ENCODE assay signal across 13 cellular contexts in the genomic region with DNA sequence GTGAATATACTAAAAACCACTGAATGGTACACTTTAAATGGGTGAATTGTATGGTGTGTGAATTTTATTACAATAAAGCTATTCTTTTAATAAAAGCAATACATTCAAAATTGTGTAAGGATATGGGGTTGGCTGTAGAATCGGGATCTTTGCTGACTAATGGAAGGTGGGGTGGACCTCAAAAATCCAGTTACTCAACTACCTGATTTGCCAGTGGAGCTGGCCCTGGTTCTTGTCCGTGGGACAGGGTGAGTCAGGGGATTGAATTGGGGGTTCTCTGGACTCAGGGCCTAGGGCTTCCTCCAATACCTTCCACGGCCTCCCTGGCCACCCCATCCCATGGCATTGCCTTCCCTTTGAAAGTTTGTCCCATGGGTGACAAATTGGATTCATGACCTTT. TPM values are rescaled to one million over a fixed set of nuclear protein-coding genes. Genes with fewer than 3 reads are reported as not detected.
DNase-seq lines count a peak whose midpoint lies in the region; TF ChIP-seq lines count a peak whose summit lies in the region.
"Had no signal": no experiment of that assay in that cellular context is flagged by ENCODE, and none has a peak within 500 bp of the region (broad histone marks: within the 10 kb centered on the region; RNA-seq: fewer than 3 reads in every experiment).

No MANE protein-coding gene starts in this region.

- WGBS in mammary epithelial cell (ENCODE audit: low coverage, missing lambda C conversion rate): 25% methylated on average over 2 of the region's 3 CpGs

- no peak for TF ChIP-seq POLR2A in breast epithelium (IDR thresholded peaks at IDR 0.05)

- H3K9me3 ChIP-seq in mammary epithelial cell (replicated peaks; ENCODE audit: insufficient read depth, low read length): peaks cover 9% of the 10 kb centered on the region
- H3K9me3 ChIP-seq in breast epithelium: peaks cover 0 to 13% of the 10 kb centered on the region in 2 donors

- H3K27me3 ChIP-seq in mammary epithelial cell (ENCODE audit: insufficient read depth, low read length) (no peaks in the 10 kb centered on the region), breast epithelium (no peaks in the 10 kb centered on the region)

- in situ Hi-C loops in mammary epithelial cell (cut with MboI; ENCODE audit: low sequenced_read_pairs in 2 of 2): no loop called here

- no peaks in the 10 kb centered on the region for H4K20me1 ChIP-seq in mammary epithelial cell (ENCODE audit: insufficient read depth, low read length)

- TF ChIP-seq CTCF in mammary epithelial cell (conservative IDR thresholded peaks at IDR 0.05 in 1 of 2, IDR thresholded peaks at IDR 0.05 in 1 of 2; ENCODE audit: extremely low read depth in 1 of 2, insufficient read depth in 1 of 2, low read depth in 1 of 2, low read length in 2 of 2) (no peak), breast epithelium (IDR thresholded peaks at IDR 0.05) (no peak), epithelial cell of esophagus (IDR thresholded peaks at IDR 0.05; ENCODE audit: insufficient read depth, low read depth, low read length, missing control alignments) (no peak)

- H3K4me2 ChIP-seq in mammary epithelial cell (ENCODE audit: insufficient read depth, low read depth, low read length): no peak overlapping the region

- dilution Hi-C loops in mammary epithelial cell (cut with HindIII; ENCODE audit: low sequenced_read_pairs): loop anchor here (10.0 kb wide), 1 partner anchor 502 kb away; no protein-coding TSS in a partner anchor

- H3K27ac ChIP-seq in mammary epithelial cell (ENCODE audit: insufficient read depth, low read depth, low read length) (no peak overlapping the region), breast epithelium (no peak overlapping the region)
- H3K27ac ChIP-seq: 22Rv1 had no signal

- H3K9ac ChIP-seq in mammary epithelial cell (ENCODE audit: insufficient read depth, low read length): no peak overlapping the region

- intact Hi-C loops in mammary epithelial cell (cut with micrococcal nuclease) (no loop called here), breast epithelium (cut with DNase I; ENCODE audit: low total_unique reads) (no loop called here)

- peaks cover 3% of the 10 kb centered on the region for H3K4me1 ChIP-seq in mammary epithelial cell (ENCODE audit: insufficient read depth, low read length)
- no peaks in the 10 kb centered on the region for H3K4me1 ChIP-seq in breast epithelium
- H3K4me1 ChIP-seq: Caco-2 had no signal

- peak; percentile 85 for DNase-seq in mammary epithelial cell
- no peak for DNase-seq in breast epithelium (ENCODE audit: low spot score in 2 of 2)
- DNase-seq in epithelial cell of esophagus (ENCODE audit: low read depth): peak; percentile 75
- peak; percentile 34 for DNase-seq in foreskin melanocyte
- no peak for DNase-seq in hippocampal formation (lab: John Stamatoyannopoulos, UW)
- no peak for DNase-seq in H4 (ENCODE audit: low spot score)
- no peak for DNase-seq in SW 1271 (lab: John Stamatoyannopoulos, UW)
- DNase-seq: Caco-2; CD8-positive, alpha-beta T cell; DND-41; GDM1; H9 had no signal

- no TSS peak for BruUV-seq in mammary epithelial cell (replicated peaks; lab: Mats Ljungman, UMichigan)

- CTCF ChIA-PET in mammary epithelial cell (lab: Charles Lee; ENCODE audit: low non-redundant PET): no interaction called here

- H3K36me3 ChIP-seq in mammary epithelial cell (ENCODE audit: insufficient read depth, low read length) (no peaks in the 10 kb centered on the region), breast epithelium (no peaks in the 10 kb centered on the region)

- no peak overlapping the region for H2AFZ ChIP-seq in mammary epithelial cell (ENCODE audit: low read depth, low read length)

- H3K4me3 ChIP-seq in mammary epithelial cell (replicated peaks in 1 of 3; ENCODE audit: insufficient read depth in 1 of 3, low read depth in 2 of 3, low read length in 3 of 3) (no peak overlapping the region), breast epithelium (no peak overlapping the region), epithelial cell of esophagus (ENCODE audit: low read length) (no peak overlapping the region)

- H3K79me2 ChIP-seq in mammary epithelial cell (ENCODE audit: insufficient read depth, low read length): no peaks in the 10 kb centered on the region

RNA-seq across cellular contexts. Expression of gene RABGEF1, which starts 13.5 kb away (rescaled TPM):
- 10 to 100 TPM; 49.8 to 58.7 TPM for total RNA-seq in mammary epithelial cell
- 36.5 TPM for polyA plus RNA-seq in mammary epithelial cell
- 89.7 TPM for polyA minus RNA-seq in mammary epithelial cell
- total RNA-seq in breast epithelium: 10 to 100 TPM; 33.4 to 44.9 (median 34.9) TPM
- total RNA-seq in H4 (2014; rRNA removed; shearing (Covaris generic)): 28.2 and 34.0 TPM in 2 replicates

Comparison
In these comparisons a context has a peak if more than half of its experiments do, and no peak if none do; other contexts are left out.
1. DNase-seq: peak in mammary epithelial cell (single experiment), epithelial cell of esophagus (single experiment) and foreskin melanocyte (single experiment); none in breast epithelium (0 of 2), hippocampal formation (0 of 2), H4 (single experiment) and SW 1271 (0 of 2).